23 cellular contexts compared by ENCODE assay signal in genomic region chr11:92257536-92257935, GRCh38. TPM values are rescaled to one million over a fixed set of nuclear protein-coding genes. Genes with fewer than 3 reads are reported as not detected.
DNase-seq lines count a peak whose midpoint lies in the region; ATAC-seq, FAIRE-seq and TF ChIP-seq lines count a peak whose summit lies in the region.
"Had no signal": no experiment of that assay in that cellular context is flagged by ENCODE, and none has a peak within 500 bp of the region (broad histone marks: within the 10 kb centered on the region; RNA-seq: fewer than 3 reads in every experiment).

No MANE protein-coding gene starts in this region.

- H3K79me2 ChIP-seq in SK-N-SH (ENCODE audit: insufficient read depth): no peaks in the 10 kb centered on the region

- CTCF ChIA-PET in SK-N-SH (lab: Yijun Ruan, JAX): interaction anchor here (0.8 kb wide), 1 partner anchor 10 kb away, joined by 5 read pairs; no protein-coding TSS in a partner anchor

- no peak for FAIRE-seq in GM12892 (lab: Jason Lieb, UNC)
- FAIRE-seq: A204.1, D721Med, H54 had no signal

- H3F3A ChIP-seq in SK-N-SH (replicated peaks; ENCODE audit: insufficient read depth): no peaks in the 10 kb centered on the region

- H3K9ac ChIP-seq in SK-N-SH: no peak overlapping the region
- H3K9ac ChIP-seq: BLaER1 treated with 17β-estradiol and CSF1 and Interleukin-3, amounts not matched to agents 10 nM and 100 nM had no signal

- ATAC-seq in SK-N-SH treated with all-trans-retinoic acid at 6 μM for 48 hours (no peak), HG02571 (IDR thresholded peaks at IDR 0.05; ENCODE audit: unreplicated experiment) (no peak)

- TF ChIP-seq POLR2A in GM12892 (IDR thresholded peaks at IDR 0.05; ENCODE audit: low read depth, low read length): no peak

- POLR2A ChIA-PET in SK-N-SH (lab: Yijun Ruan, JAX): no interaction called here

- TF ChIP-seq RAD21 in SK-N-SH (IDR thresholded peaks at IDR 0.05; ENCODE audit: low read length): no peak

- peaks cover 0 to 10% of the 10 kb centered on the region in 2 experiments; a peak in 1 of 4 replicates for H3K4me1 ChIP-seq in SK-N-SH (ENCODE audit: control insufficient read depth in 1 of 2, insufficient read depth in 2 of 2, low read depth in 1 of 2, low read length in 1 of 2)
- H3K4me1 ChIP-seq: HAP-1 had no signal

- DNase-seq in SK-N-SH: no peak
- DNase-seq in SK-N-DZ (ENCODE audit: low spot score): peak; percentile 38
- DNase-seq in fibroblast of villous mesenchyme (ENCODE audit: low read depth): peak; percentile 6
- DNase-seq in GM12892 (ENCODE audit: insufficient read length): no peak
- DNase-seq: AML-193; BE2C; CD4-positive, alpha-beta T cell; CD8-positive, alpha-beta memory T cell; DMS 273 treated with DMSO at 0.1 percent for 48 hours; DMS79; GF-D8; GOT3; HFFc6 had no signal

- H2AFZ ChIP-seq in SK-N-SH (ENCODE audit: low read depth): no peak overlapping the region

- H4K20me1 ChIP-seq in SK-N-SH (ENCODE audit: insufficient read depth): no peaks in the 10 kb centered on the region
- H4K20me1 ChIP-seq: BLaER1 treated with 17β-estradiol and CSF1 and Interleukin-3, amounts not matched to agents 10 nM and 100 nM had no signal

- no peaks in the 10 kb centered on the region for H3K36me3 ChIP-seq in SK-N-SH (replicated peaks in 1 of 2; ENCODE audit: control insufficient read depth in 1 of 2, insufficient read depth in 2 of 2, low read length in 1 of 2)
- H3K36me3 ChIP-seq: BE2C; BLaER1 treated with 17β-estradiol and CSF1 and Interleukin-3, amounts not matched to agents 10 nM and 100 nM; HAP-1 had no signal

- no peak overlapping the region for H3K4me2 ChIP-seq in SK-N-SH
- H3K4me2 ChIP-seq: BLaER1 treated with 17β-estradiol and CSF1 and Interleukin-3, amounts not matched to agents 10 nM and 100 nM had no signal

- TF ChIP-seq EP300 in SK-N-SH (IDR thresholded peaks at IDR 0.05; ENCODE audit: borderline replicate concordance in 1 of 2, low read depth in 1 of 2, low read length in 1 of 2): no peak

- WGBS in SK-N-SH (ENCODE audit: low lambda C conversion rate): 89% methylated on average over 4 of the region's 4 CpGs

- no peaks in the 10 kb centered on the region for H3K27me3 ChIP-seq in SK-N-SH (ENCODE audit: insufficient read depth)
- H3K27me3 ChIP-seq: BE2C; BLaER1 treated with 17β-estradiol and CSF1 and Interleukin-3, amounts not matched to agents 10 nM and 100 nM had no signal

- H3K27ac ChIP-seq in SK-N-SH (ENCODE audit: low read depth in 2 of 2, low read length in 1 of 2): no peak overlapping the region
- H3K27ac ChIP-seq: 22Rv1; BLaER1 treated with 17β-estradiol and CSF1 and Interleukin-3, amounts not matched to agents 10 nM and 100 nM had no signal

- H3K9me3 ChIP-seq in SK-N-SH: no peaks in the 10 kb centered on the region
- H3K9me3 ChIP-seq: BE2C; BLaER1 treated with 17β-estradiol and CSF1 and Interleukin-3, amounts not matched to agents 10 nM and 100 nM; HAP-1 had no signal

- TF ChIP-seq CTCF in SK-N-SH (IDR thresholded peaks at IDR 0.05) (no peak), fibroblast of villous mesenchyme (IDR thresholded peaks at IDR 0.05; ENCODE audit: insufficient read depth, low read depth, low read length) (no peak)

- H3K9me2 ChIP-seq in SK-N-SH: no peaks in the 10 kb centered on the region

- H3K4me3 ChIP-seq in SK-N-SH (ENCODE audit: low read depth in 2 of 2, low read length in 1 of 2) (no peak overlapping the region), fibroblast of villous mesenchyme (ENCODE audit: low read depth, low read length) (no peak overlapping the region)
- H3K4me3 ChIP-seq: BLaER1 treated with 17β-estradiol and CSF1 and Interleukin-3, amounts not matched to agents 10 nM and 100 nM; HAP-1 had no signal

TF ChIP-seq in SK-N-SH treated with all-trans-retinoic acid at 6 μM for 48 hours, 23 proteins besides CTCF, POLR2A, EP300 and RAD21 (continues in another document):
- TF ChIP-seq ZC3H10 (CRISPR knock-in tag; IDR thresholded peaks at IDR 0.05) (peak; percentile 68; the same call in 1 of the 2 replicates), TCF4 (CRISPR knock-in tag; IDR thresholded peaks at IDR 0.05; ENCODE audit: borderline replicate concordance) (no peak), ARNTL (CRISPR knock-in tag; IDR thresholded peaks at IDR 0.05; ENCODE audit: borderline replicate concordance, low read depth) (no peak), POU6F1 (CRISPR knock-in tag; IDR thresholded peaks at IDR 0.05; ENCODE audit: borderline replicate concordance, low read depth) (no peak), ISL1 (CRISPR knock-in tag; IDR thresholded peaks at IDR 0.05) (peak; percentile 78), ESRRG (CRISPR knock-in tag; IDR thresholded peaks at IDR 0.05) (no peak), ZNF565 (CRISPR knock-in tag; conservative IDR thresholded peaks at IDR 0.05; ENCODE audit: low read depth) (no peak)

TF ChIP-seq in SK-N-SH, 30 proteins besides CTCF, POLR2A, EP300 and RAD21:
- TF ChIP-seq RCOR1 (IDR thresholded peaks at IDR 0.05; ENCODE audit: low read length) (no peak), USF1 (IDR thresholded peaks at IDR 0.05; ENCODE audit: borderline replicate concordance, low read depth) (no peak), NFIC (IDR thresholded peaks at IDR 0.05; ENCODE audit: borderline replicate concordance) (no peak), NRF1 (IDR thresholded peaks at IDR 0.05; ENCODE audit: low read depth, low read length) (no peak), TCF12 (IDR thresholded peaks at IDR 0.05) (no peak), TAF1 (IDR thresholded peaks at IDR 0.05; ENCODE audit: borderline replicate concordance, low read depth, low read length) (no peak)
TF ChIP-seq in SK-N-SH: peak in this region for 0.

RNA-seq across cellular contexts. Expression of gene FAT3, which starts 32.9 kb away (rescaled TPM):
- 0.76 and 0.87 TPM in 2 replicates for polyA plus RNA-seq in SK-N-SH (2012; rRNA removed)
- 0.53 and 0.72 TPM in 2 replicates for polyA plus RNA-seq in SK-N-SH (2012; cell fraction: cytosol; rRNA removed)
- 0.53 and 1.3 TPM in 2 replicates for polyA plus RNA-seq in SK-N-SH (2012; cell fraction: nucleus; rRNA removed)
- 8.7 and 9.5 TPM in 2 replicates for polyA plus RNA-seq in SK-N-DZ (2014; cell fraction: cytosol; rRNA removed)
- 8.3 and 13.9 TPM in 2 replicates for polyA plus RNA-seq in SK-N-DZ (2014; cell fraction: nucleus; rRNA removed)
- total RNA-seq in fibroblast of villous mesenchyme: 1.9 and 6.9 TPM in 2 replicates
- polyA plus RNA-seq in GM12892 (2012; ENCODE audit: missing spikeins): not detected
- total RNA-seq: CD4-positive, alpha-beta T cell; CD8-positive, alpha-beta memory T cell; G401 had no signal
- polyA plus RNA-seq: CD14-positive monocyte; CD8-positive, alpha-beta memory T cell had no signal

Comparison
In these comparisons a context has a peak if more than half of its experiments do, and no peak if none do; other contexts are left out.
1. DNase-seq: peak in SK-N-DZ (single experiment) and fibroblast of villous mesenchyme (single experiment); none in SK-N-SH (single experiment) and GM12892 (single experiment).